In the genomic region with DNA sequence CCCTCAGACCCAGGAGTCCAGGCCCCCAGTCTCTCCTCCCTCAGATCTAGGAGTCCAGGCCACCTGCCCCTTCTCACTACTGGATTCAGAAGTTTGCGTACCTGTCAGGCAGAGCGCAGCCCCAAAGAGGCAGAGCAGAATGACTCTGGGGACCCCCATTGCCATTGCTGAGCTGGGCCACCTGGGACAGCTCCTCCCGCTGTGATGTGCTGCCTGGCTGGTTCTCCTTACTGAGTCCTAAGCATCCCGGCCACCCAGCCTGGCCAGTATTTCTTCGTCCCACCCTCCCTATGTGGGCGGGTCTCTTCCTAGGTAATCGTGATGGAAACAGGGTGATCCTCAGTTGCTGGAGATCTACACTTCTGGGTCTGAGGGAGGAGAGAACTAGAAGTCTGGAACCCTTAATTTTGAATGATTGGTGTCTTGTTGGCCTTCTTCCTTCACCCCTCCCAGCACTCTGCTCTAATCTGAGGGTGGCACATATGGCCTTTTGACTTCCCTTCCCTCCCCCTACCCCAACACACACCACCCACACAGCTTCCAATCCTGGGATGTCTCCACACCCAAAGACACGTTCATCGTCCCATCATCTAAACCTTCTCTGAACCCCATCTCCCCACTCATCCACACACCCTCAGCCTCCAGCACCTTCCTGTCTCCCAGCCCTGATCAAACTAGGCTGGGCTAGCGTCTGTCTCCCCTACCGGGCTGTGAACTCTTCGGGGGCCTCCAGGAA, we compare ENCODE assay signal across 17 cellular contexts. TPM values are rescaled to one million over a fixed set of nuclear protein-coding genes. Genes with fewer than 3 reads are reported as not detected.
"Had no signal": no experiment of that assay in that cellular context is flagged by ENCODE, and none has a peak within 500 bp of the region (broad histone marks: within the 10 kb centered on the region; RNA-seq: fewer than 3 reads in every experiment).

A gene with protein sequence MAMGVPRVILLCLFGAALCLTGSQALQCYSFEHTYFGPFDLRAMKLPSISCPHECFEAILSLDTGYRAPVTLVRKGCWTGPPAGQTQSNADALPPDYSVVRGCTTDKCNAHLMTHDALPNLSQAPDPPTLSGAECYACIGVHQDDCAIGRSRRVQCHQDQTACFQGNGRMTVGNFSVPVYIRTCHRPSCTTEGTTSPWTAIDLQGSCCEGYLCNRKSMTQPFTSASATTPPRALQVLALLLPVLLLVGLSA (minus strand): TSS at position 232 of the 736 bp plus-strand sequence. CDS start 67 bp downstream, at position 165.

- ATAC-seq: activated naive CD4-positive, alpha-beta T cell treated with anti-CD3 and anti-CD28 coated beads, Interleukin-2, amount 50 U/mL, for 72 hours; activated T-cell treated with anti-CD3 and anti-CD28 coated beads, Interleukin-2, amount 50 U/mL, for 72 hours; left lobe of liver; stimulated activated naive CD8-positive, alpha-beta T cell treated with anti-CD3 and anti-CD28 coated beads, Interleukin-15, Interleukin-2, amounts not matched to agents 100 U/mL and 50 U/mL, for 24 hours had no signal

- DNase-seq: activated CD4-positive, alpha-beta T cell treated with anti-CD3 and anti-CD28 coated beads, Interleukin-2, amount 50 U/mL, for 1 hour; activated gamma-delta T cell treated with Interleukin-2 at 50 U/mL for 16 hours; activated T-cell treated with anti-CD3 and anti-CD28 coated beads, Interleukin-2, amount 50 U/mL, for 72 hours; hypothalamus; kidney; mammary epithelial cell; midbrain; nephron progenitor cell; stimulated activated CD4-positive, alpha-beta T cell treated with anti-CD3 and anti-CD28 coated beads, Interleukin-12 subunit alpha, Interleukin-12 subunit beta, amount 100 ng/mL, for 4 hours; stimulated activated CD4-positive, alpha-beta T cell treated with anti-CD3 and anti-CD28 coated beads, Interleukin-1b, Interleukin-23, amount 100 ng/mL, for 48 hours; stimulated activated naive CD8-positive, alpha-beta T cell treated with anti-CD3 and anti-CD28 coated beads, Interleukin-15, Interleukin-2, amounts not matched to agents 100 U/mL and 50 U/mL, for 24 hours; substantia nigra; transverse colon had no signal

- H3K4me1 Mint-ChIP-seq: nephron progenitor cell had no signal

- H3K4me3 Mint-ChIP-seq: activated T-cell treated with anti-CD3 and anti-CD28 coated beads, Interleukin-2, amount 50 U/mL, for 72 hours; nephron progenitor cell had no signal

- H3K9me3 Mint-ChIP-seq: activated naive CD4-positive, alpha-beta T cell treated with anti-CD3 and anti-CD28 coated beads, Interleukin-2, amount 50 U/mL, for 72 hours; activated T-cell treated with anti-CD3 and anti-CD28 coated beads, Interleukin-2, amount 50 U/mL, for 72 hours; nephron progenitor cell had no signal

- H3K27ac Mint-ChIP-seq: activated T-cell treated with anti-CD3 and anti-CD28 coated beads, Interleukin-2, amount 50 U/mL, for 72 hours; nephron progenitor cell had no signal

RNA-seq across cellular contexts. Expression of the gene that starts here (rescaled TPM):
- total RNA-seq: astrocyte, epithelial cell of proximal tubule, left lobe of liver had no signal
